ENCODE assay signal across 24 cellular contexts in the genomic region with DNA sequence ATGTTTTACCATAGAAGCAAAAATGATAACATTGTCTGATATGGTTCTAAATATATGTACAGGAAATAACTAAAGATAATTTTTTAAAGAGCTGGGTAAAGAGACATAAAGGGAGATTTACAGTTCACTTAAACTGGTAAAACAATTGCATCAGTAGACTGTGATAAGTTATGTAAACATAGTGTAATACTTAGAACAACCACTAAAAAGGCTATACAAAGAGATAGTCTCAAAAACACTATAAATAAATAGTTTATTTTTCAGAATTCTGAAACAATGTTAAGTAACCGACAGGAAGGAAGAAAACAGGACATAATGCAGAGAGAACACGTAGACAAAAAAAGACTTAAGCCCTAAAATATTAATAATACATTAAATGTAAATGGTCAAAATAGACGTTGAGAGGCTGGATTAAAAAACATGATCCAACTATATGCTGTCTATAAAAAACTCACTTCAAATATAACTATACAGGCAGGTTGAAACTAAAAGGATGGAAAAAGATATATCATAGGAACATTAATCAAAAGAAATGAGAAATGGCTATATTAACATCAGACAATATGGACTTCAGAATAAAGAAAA.
"Had no signal": no experiment of that assay in that cellular context is flagged by ENCODE, and none has a peak within 500 bp of the region (broad histone marks: within the 10 kb centered on the region; RNA-seq: fewer than 3 reads in every experiment).

No MANE protein-coding gene starts in this region.

- H3K36me3 ChIP-seq: neutrophil, sigmoid colon had no signal

- ATAC-seq: left ventricle myocardium superior, natural killer cell had no signal

- H3K9me3 ChIP-seq: neutrophil, sigmoid colon, testis had no signal

- H3K4me1 Mint-ChIP-seq: activated naive CD4-positive, alpha-beta T cell treated with anti-CD3 and anti-CD28 coated beads, Interleukin-2, amount 10 ng/mL, durations not matched to agents 7 days and 5 days; natural killer cell had no signal

- DNase-seq: activated CD4-positive, alpha-beta T cell treated with anti-CD3 and anti-CD28 coated beads for 4 hours; activated CD4-positive, alpha-beta T cell treated with anti-CD3 and anti-CD28 coated beads, Interleukin-2, amount 50 U/mL, for 48 hours; activated CD4-positive, CD25-positive, alpha-beta regulatory T cell; activated effector memory CD4-positive, alpha-beta T cell treated with Interleukin-2 at 50 U/mL for 16 hours; activated naive CD4-positive, alpha-beta T cell treated with anti-CD3 and anti-CD28 coated beads, Interleukin-2, amount 10 ng/mL, durations not matched to agents 7 days and 5 days; activated T-cell treated with anti-CD3 and anti-CD28 coated beads, Interleukin-2, amount 50 U/mL, for 48 hours; amygdala; hypothalamus; left ventricle myocardium superior; mammary epithelial cell; midbrain; natural killer cell; sigmoid colon; stimulated activated CD4-positive, alpha-beta T cell treated with anti-CD3 and anti-CD28 coated beads, Interleukin-2, amount 100 ng/mL, for 48 hours; stimulated activated CD8-positive, alpha-beta memory T cell treated with anti-CD3 and anti-CD28 coated beads, Interleukin-4, amount 100 ng/mL, for 48 hours; stimulated activated naive CD4-positive, alpha-beta T cell; T-helper 9 cell; testis; trophoblast cell had no signal

- H3K27me3 ChIP-seq: neutrophil, sigmoid colon, testis had no signal

- H3K36me3 Mint-ChIP-seq: activated naive CD4-positive, alpha-beta T cell treated with anti-CD3 and anti-CD28 coated beads, Interleukin-2, amount 10 ng/mL, durations not matched to agents 7 days and 5 days; natural killer cell had no signal

- H3K27ac Mint-ChIP-seq: activated naive CD4-positive, alpha-beta T cell treated with anti-CD3 and anti-CD28 coated beads, Interleukin-2, amount 10 ng/mL, durations not matched to agents 7 days and 5 days; natural killer cell had no signal

- H3K27ac ChIP-seq: coronary artery, epithelial cell of prostate, neutrophil, sigmoid colon, testis had no signal

- H3K4me1 ChIP-seq: sigmoid colon, testis had no signal

- FAIRE-seq: bronchial epithelial cell, frontal cortex had no signal

- H3K4me3 ChIP-seq: coronary artery, sigmoid colon, testis had no signal

- H3K4me3 Mint-ChIP-seq: activated naive CD4-positive, alpha-beta T cell treated with anti-CD3 and anti-CD28 coated beads, Interleukin-2, amount 10 ng/mL, durations not matched to agents 7 days and 5 days; natural killer cell had no signal
